Comparison of ENCODE assay signal across 1 cellular context in genomic region chr12:32896438-32897275, GRCh38.
TF ChIP-seq lines count a peak whose summit lies in the region.

PKP2 (minus strand) TSS chr12:32896777; CDS start chr12:32896731, 46 bp downstream.

TF ChIP-seq in K562, 482 proteins besides CTCF, POLR2A, EP300 and RAD21 (continued from another document):
- TF ChIP-seq ZNF318 (IDR thresholded peaks at IDR 0.05; ENCODE audit: borderline replicate concordance in 1 of 2, low read depth in 1 of 2) (no peak), PPARD (CRISPR knock-in tag; IDR thresholded peaks at IDR 0.05) (no peak), ZC3H8 (IDR thresholded peaks at IDR 0.05) (no peak), RBFOX2 (IDR thresholded peaks at IDR 0.05; ENCODE audit: low read depth, low read length) (peak; percentile 49), HDAC3 (IDR thresholded peaks at IDR 0.05; ENCODE audit: borderline replicate concordance, partially characterized antibody) (no peak), FOXK1 (CRISPR knock-in tag; IDR thresholded peaks at IDR 0.05; ENCODE audit: borderline replicate concordance) (no peak), NR3C1 (CRISPR knock-in tag; IDR thresholded peaks at IDR 0.05) (peak; percentile 45; the same call in 1 of the 2 replicates), L3MBTL2 (IDR thresholded peaks at IDR 0.05) (peak; percentile 67), MAFK (IDR thresholded peaks at IDR 0.05; ENCODE audit: low read length) (no peak), ZNF639 (CRISPR knock-in tag; conservative IDR thresholded peaks at IDR 0.05 in 1 of 2, IDR thresholded peaks at IDR 0.05 in 1 of 2) (no peak)
- TF ChIP-seq, protein P1, sequence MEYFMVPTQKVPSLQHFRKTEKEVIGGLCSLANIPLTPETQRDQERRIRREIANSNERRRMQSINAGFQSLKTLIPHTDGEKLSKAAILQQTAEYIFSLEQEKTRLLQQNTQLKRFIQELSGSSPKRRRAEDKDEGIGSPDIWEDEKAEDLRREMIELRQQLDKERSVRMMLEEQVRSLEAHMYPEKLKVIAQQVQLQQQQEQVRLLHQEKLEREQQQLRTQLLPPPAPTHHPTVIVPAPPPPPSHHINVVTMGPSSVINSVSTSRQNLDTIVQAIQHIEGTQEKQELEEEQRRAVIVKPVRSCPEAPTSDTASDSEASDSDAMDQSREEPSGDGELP (CRISPR knock-in tag; IDR thresholded peaks at IDR 0.05; ENCODE audit: borderline replicate concordance), result peak; percentile 48; the same call in 1 of the 2 replicates
- TF ChIP-seq, protein P2, sequence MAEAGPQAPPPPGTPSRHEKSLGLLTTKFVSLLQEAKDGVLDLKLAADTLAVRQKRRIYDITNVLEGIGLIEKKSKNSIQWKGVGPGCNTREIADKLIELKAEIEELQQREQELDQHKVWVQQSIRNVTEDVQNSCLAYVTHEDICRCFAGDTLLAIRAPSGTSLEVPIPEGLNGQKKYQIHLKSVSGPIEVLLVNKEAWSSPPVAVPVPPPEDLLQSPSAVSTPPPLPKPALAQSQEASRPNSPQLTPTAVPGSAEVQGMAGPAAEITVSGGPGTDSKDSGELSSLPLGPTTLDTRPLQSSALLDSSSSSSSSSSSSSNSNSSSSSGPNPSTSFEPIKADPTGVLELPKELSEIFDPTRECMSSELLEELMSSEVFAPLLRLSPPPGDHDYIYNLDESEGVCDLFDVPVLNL (CRISPR knock-in tag; IDR thresholded peaks at IDR 0.05; ENCODE audit: low read depth), result no peak
